17 cellular contexts compared by ENCODE assay signal in the genomic region with DNA sequence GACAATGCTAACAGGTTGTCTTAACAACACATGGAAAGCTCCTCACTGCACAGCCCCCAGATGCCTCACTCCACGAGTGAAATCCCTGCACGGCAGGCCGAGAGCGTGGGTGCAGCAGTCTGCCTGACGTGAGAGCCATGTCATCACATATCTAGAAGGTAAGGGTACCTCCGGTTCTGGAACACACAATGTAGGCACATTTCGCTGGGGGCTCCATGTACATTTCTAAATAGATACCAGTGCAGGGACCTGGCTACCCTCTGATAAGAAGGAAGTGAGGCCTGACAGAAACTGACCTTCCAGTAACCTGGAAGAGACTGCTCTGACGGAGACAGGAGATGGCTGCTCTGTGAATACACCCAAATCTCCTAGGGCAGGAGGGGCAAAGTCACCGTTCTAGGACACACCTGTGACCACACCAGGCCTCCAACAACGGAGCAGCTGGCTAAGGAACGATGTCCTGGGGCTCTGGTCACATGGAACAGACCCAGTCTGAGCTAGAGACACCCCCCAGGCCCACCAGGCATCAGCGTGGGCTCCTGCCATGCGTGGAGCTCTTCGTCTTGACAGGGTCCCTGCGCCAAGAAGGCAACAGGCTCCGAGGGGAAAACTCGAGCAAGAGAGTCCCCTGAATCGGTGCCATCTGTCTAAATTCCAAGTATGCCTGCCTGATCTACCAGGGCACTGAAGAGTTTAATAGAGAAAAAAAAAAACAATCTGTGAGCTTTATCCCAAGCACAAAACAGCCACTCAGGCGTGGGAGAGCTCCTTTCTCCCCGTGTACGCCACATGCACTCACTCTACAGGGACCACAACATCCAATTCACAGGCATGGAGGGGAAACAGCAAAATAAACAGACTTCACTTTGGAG. TPM values are rescaled to one million over a fixed set of nuclear protein-coding genes. Genes with fewer than 3 reads are reported as not detected.
DNase-seq lines count a peak whose midpoint lies in the region; ATAC-seq and TF ChIP-seq lines count a peak whose summit lies in the region.
"Had no signal": no experiment of that assay in that cellular context is flagged by ENCODE, and none has a peak within 500 bp of the region (broad histone marks: within the 10 kb centered on the region; RNA-seq: fewer than 3 reads in every experiment).

No MANE protein-coding gene starts in this region.

- H3K4me3 Mint-ChIP-seq in CD4-positive, alpha-beta T cell: no peak overlapping the region
- no peak overlapping the region for H3K4me3 Mint-ChIP-seq in activated naive CD8-positive, alpha-beta T cell treated with anti-CD3 and anti-CD28 coated beads, Interleukin-2, amount 50 U/mL, for 24 hours
- H3K4me3 Mint-ChIP-seq in nephron progenitor cell: no peak overlapping the region
- no peak overlapping the region for H3K4me3 Mint-ChIP-seq in GM23338
- H3K4me3 Mint-ChIP-seq: activated CD4-positive, alpha-beta T cell treated with anti-CD3 and anti-CD28 coated beads, Interleukin-2, amount 10 ng/mL, durations not matched to agents 7 days and 5 days; central memory CD8-positive, alpha-beta T cell had no signal

- intact Hi-C loops in CD4-positive, alpha-beta T cell (cut with DNase I, micrococcal nuclease): no loop called here

- H3K27me3 Mint-ChIP-seq in CD4-positive, alpha-beta T cell: no peaks in the 10 kb centered on the region
- H3K27me3 Mint-ChIP-seq in activated naive CD8-positive, alpha-beta T cell treated with anti-CD3 and anti-CD28 coated beads, Interleukin-2, amount 50 U/mL, for 24 hours: no peaks in the 10 kb centered on the region
- H3K27me3 Mint-ChIP-seq in nephron progenitor cell (ENCODE audit: low read depth, poor library complexity) (no peaks in the 10 kb centered on the region), GM23338 (ENCODE audit: insufficient read depth, low read depth, poor library complexity) (peaks cover 6% of the 10 kb centered on the region)
- H3K27me3 Mint-ChIP-seq: activated CD4-positive, alpha-beta T cell treated with anti-CD3 and anti-CD28 coated beads, Interleukin-2, amount 10 ng/mL, durations not matched to agents 7 days and 5 days; central memory CD8-positive, alpha-beta T cell had no signal

- H3K9me3 Mint-ChIP-seq in CD4-positive, alpha-beta T cell: no peaks in the 10 kb centered on the region
- no peaks in the 10 kb centered on the region for H3K9me3 Mint-ChIP-seq in activated naive CD8-positive, alpha-beta T cell treated with anti-CD3 and anti-CD28 coated beads, Interleukin-2, amount 50 U/mL, for 24 hours
- H3K9me3 Mint-ChIP-seq in nephron progenitor cell (no peaks in the 10 kb centered on the region), GM23338 (no peaks in the 10 kb centered on the region)
- H3K9me3 Mint-ChIP-seq: activated CD4-positive, alpha-beta T cell treated with anti-CD3 and anti-CD28 coated beads, Interleukin-2, amount 10 ng/mL, durations not matched to agents 7 days and 5 days; central memory CD8-positive, alpha-beta T cell had no signal

- no peak for TF ChIP-seq CTCF in CD4-positive, alpha-beta T cell (IDR thresholded peaks at IDR 0.05)
- no peak for TF ChIP-seq CTCF in nephron progenitor cell (IDR thresholded peaks at IDR 0.05)
- TF ChIP-seq CTCF in GM23338 (conservative IDR thresholded peaks at IDR 0.05; ENCODE audit: low read depth in 2 of 2): no peak

- peaks cover 76% of the 10 kb centered on the region for H3K36me3 Mint-ChIP-seq in CD4-positive, alpha-beta T cell (ENCODE audit: low read depth)
- peaks cover 11% of the 10 kb centered on the region for H3K36me3 Mint-ChIP-seq in activated naive CD8-positive, alpha-beta T cell treated with anti-CD3 and anti-CD28 coated beads, Interleukin-2, amount 50 U/mL, for 24 hours (ENCODE audit: low read depth)
- H3K36me3 Mint-ChIP-seq in nephron progenitor cell (ENCODE audit: low read depth) (peaks cover 13% of the 10 kb centered on the region), GM23338 (ENCODE audit: low read depth) (no peaks in the 10 kb centered on the region; the same call in 2 of the 3 replicates)

- peaks cover 55 to 98% (median 78%) of the 10 kb centered on the region in 11 experiments for H3K36me3 ChIP-seq in BLaER1 treated with 17β-estradiol and CSF1 and Interleukin-3, amounts not matched to agents 10 nM and 100 nM
- H3K36me3 ChIP-seq in GM23338 (ENCODE audit: insufficient read depth): no peaks in the 10 kb centered on the region
- H3K36me3 ChIP-seq: prostate gland had no signal

- POLR2A ChIA-PET in CD4-positive, alpha-beta T cell (lab: Charles Lee): no interaction called here

- H3K27me3 ChIP-seq in BLaER1 treated with 17β-estradiol and CSF1 and Interleukin-3, amounts not matched to agents 10 nM and 100 nM: no peaks in the 10 kb centered on the region
- H3K27me3 ChIP-seq in CD4-positive, alpha-beta T cell (ENCODE audit: control insufficient read depth, insufficient read depth, low read length): no peaks in the 10 kb centered on the region
- no peaks in the 10 kb centered on the region for H3K27me3 ChIP-seq in GM23338 (ENCODE audit: insufficient read depth)
- H3K27me3 ChIP-seq: testis had no signal

- peak overlapping the region in 10 of 11 experiments; percentile 16 to 77 (median 64); a peak in 19 of 22 replicates for H3K27ac ChIP-seq in BLaER1 treated with 17β-estradiol and CSF1 and Interleukin-3, amounts not matched to agents 10 nM and 100 nM
- no peak overlapping the region for H3K27ac ChIP-seq in CD4-positive, alpha-beta T cell (ENCODE audit: low read depth, low read length)
- H3K27ac ChIP-seq in GM23338 (ENCODE audit: low read depth): no peak overlapping the region
- H3K27ac ChIP-seq: prostate gland, testis had no signal

- H3K9me3 ChIP-seq in BLaER1 treated with 17β-estradiol and CSF1 and Interleukin-3, amounts not matched to agents 10 nM and 100 nM (replicated peaks in 1 of 11): no peaks in the 10 kb centered on the region
- H3K9me3 ChIP-seq in CD4-positive, alpha-beta T cell (ENCODE audit: control insufficient read depth, low read length): no peaks in the 10 kb centered on the region
- H3K9me3 ChIP-seq: prostate gland, testis had no signal

- H3K4me2 ChIP-seq in BLaER1 treated with 17β-estradiol and CSF1 and Interleukin-3, amounts not matched to agents 10 nM and 100 nM: peak overlapping the region; percentile 52 to 89 (median 74); a peak in 21 of 22 replicates
- H3K4me2 ChIP-seq in GM23338: no peak overlapping the region

- H4K20me1 ChIP-seq in BLaER1 treated with 17β-estradiol and CSF1 and Interleukin-3, amounts not matched to agents 10 nM and 100 nM: peaks cover 6 to 72% (median 46%) of the 10 kb centered on the region in 11 experiments; a peak in 21 of 22 replicates
- no peaks in the 10 kb centered on the region for H4K20me1 ChIP-seq in GM23338 (replicated peaks; ENCODE audit: insufficient read depth)

- peak overlapping the region; percentile 6 to 67 (median 46); a peak in 20 of 22 replicates for H3K9ac ChIP-seq in BLaER1 treated with 17β-estradiol and CSF1 and Interleukin-3, amounts not matched to agents 10 nM and 100 nM

- H3K4me1 ChIP-seq in BLaER1 treated with 17β-estradiol and CSF1 and Interleukin-3, amounts not matched to agents 10 nM and 100 nM: peaks cover 28 to 50% (median 35%) of the 10 kb centered on the region in 10 experiments
- no peaks in the 10 kb centered on the region for H3K4me1 ChIP-seq in GM23338 (ENCODE audit: insufficient read depth)
- H3K4me1 ChIP-seq: prostate gland had no signal

- H3K9me2 ChIP-seq in GM23338 (ENCODE audit: insufficient read depth): no peaks in the 10 kb centered on the region

- H3K4me3 ChIP-seq in BLaER1 treated with 17β-estradiol and CSF1 and Interleukin-3, amounts not matched to agents 10 nM and 100 nM: 0 out of 20 replicates have a peak overlapping the region, but pooled peaks of 1 of the 10 experiments have one; percentile 29
- no peak overlapping the region for H3K4me3 ChIP-seq in GM23338
- H3K4me3 ChIP-seq: prostate gland, testis had no signal

- no peak for DNase-seq in CD4-positive, alpha-beta T cell
- no peak for DNase-seq in activated naive CD8-positive, alpha-beta T cell treated with anti-CD3 and anti-CD28 coated beads, Interleukin-2, amount 50 U/mL, for 24 hours
- DNase-seq in nephron progenitor cell (no peak), GM23338 (ENCODE audit: low spot score) (no peak), NAMALWA (ENCODE audit: low spot score) (no peak)
- DNase-seq: activated CD4-positive, alpha-beta T cell treated with anti-CD3 and anti-CD28 coated beads, Interleukin-2, amount 10 ng/mL, durations not matched to agents 7 days and 5 days; DMS153; effector CD8-positive, alpha-beta T cell; NCI-H1417 treated with DMSO at 0.1 percent for 48 hours; stimulated activated CD8-positive, alpha-beta memory T cell treated with anti-CD3 and anti-CD28 coated beads, Interleukin-4, amount 100 ng/mL, for 48 hours; testis had no signal

- no peak for ATAC-seq in CD4-positive, alpha-beta T cell (ENCODE audit: poor library complexity)
- no peak for ATAC-seq in activated naive CD8-positive, alpha-beta T cell treated with anti-CD3 and anti-CD28 coated beads, Interleukin-2, amount 50 U/mL, for 24 hours
- ATAC-seq in GM23338 (no peak), HG02870 (IDR thresholded peaks at IDR 0.05; ENCODE audit: unreplicated experiment) (no peak)
- ATAC-seq: Panc1, SK-N-SH treated with all-trans-retinoic acid at 6 μM for 48 hours had no signal

- H3K27ac Mint-ChIP-seq in CD4-positive, alpha-beta T cell: peak overlapping the region; percentile 53
- H3K27ac Mint-ChIP-seq in activated naive CD8-positive, alpha-beta T cell treated with anti-CD3 and anti-CD28 coated beads, Interleukin-2, amount 50 U/mL, for 24 hours: peak overlapping the region; percentile 56
- H3K27ac Mint-ChIP-seq in nephron progenitor cell (peak overlapping the region; percentile 37), GM23338 (no peak overlapping the region)
- H3K27ac Mint-ChIP-seq: activated CD4-positive, alpha-beta T cell treated with anti-CD3 and anti-CD28 coated beads, Interleukin-2, amount 10 ng/mL, durations not matched to agents 7 days and 5 days had no signal

- peaks cover 9% of the 10 kb centered on the region for H3K4me1 Mint-ChIP-seq in CD4-positive, alpha-beta T cell (ENCODE audit: low read depth)
- H3K4me1 Mint-ChIP-seq in activated naive CD8-positive, alpha-beta T cell treated with anti-CD3 and anti-CD28 coated beads, Interleukin-2, amount 50 U/mL, for 24 hours: peaks cover 17% of the 10 kb centered on the region
- H3K4me1 Mint-ChIP-seq in nephron progenitor cell (peaks cover 53% of the 10 kb centered on the region), GM23338 (peaks cover 3% of the 10 kb centered on the region; the same call in 1 of the 3 replicates)
- H3K4me1 Mint-ChIP-seq: activated CD4-positive, alpha-beta T cell treated with anti-CD3 and anti-CD28 coated beads, Interleukin-2, amount 10 ng/mL, durations not matched to agents 7 days and 5 days had no signal

- CTCF ChIA-PET in CD4-positive, alpha-beta T cell (lab: Charles Lee): interaction anchor here (1.1 kb wide), 1 partner anchor 61 kb away, joined by 4 read pairs; no protein-coding TSS in a partner anchor

- no peaks in the 10 kb centered on the region for H3K79me2 ChIP-seq in GM23338 (replicated peaks; ENCODE audit: insufficient read depth)

- H3F3A ChIP-seq in GM23338 (replicated peaks; ENCODE audit: low read depth): peaks cover 7% of the 10 kb centered on the region; the same call in 1 of the 2 replicates

- H2AFZ ChIP-seq in GM23338: no peak overlapping the region

TF ChIP-seq in GM23338, 12 proteins besides CTCF, POLR2A, EP300 and RAD21 (continues in another document):
- TF ChIP-seq EZH2 (IDR thresholded peaks at IDR 0.05; ENCODE audit: low read depth, unreplicated experiment): no peak

RNA-seq across cellular contexts. Expression of gene RNASET2, which starts 27.5 kb away (rescaled TPM):
- total RNA-seq in CD4-positive, alpha-beta T cell: 100 to 1,000 TPM; 164 to 165 TPM
- 51.4 and 62.8 TPM in 2 replicates for total RNA-seq in GM23338 (2014; rRNA removed; shearing (Covaris generic))
- polyA plus RNA-seq in GM23338 (2016; fragmentation: Nextera tagmentation; extraction: Ambion mirVana): 40.5 and 44.3 TPM in 2 replicates

Comparison
In these comparisons a context has a peak if more than half of its experiments do, and no peak if none do; other contexts are left out.
1. H3K27ac ChIP-seq: peak in BLaER1 treated with 17β-estradiol and CSF1 and Interleukin-3, amounts not matched to agents 10 nM and 100 nM (10 of 11); none in CD4-positive, alpha-beta T cell (single experiment) and GM23338 (single experiment).